ENCODE assay signal across 19 cellular contexts in the genomic region with DNA sequence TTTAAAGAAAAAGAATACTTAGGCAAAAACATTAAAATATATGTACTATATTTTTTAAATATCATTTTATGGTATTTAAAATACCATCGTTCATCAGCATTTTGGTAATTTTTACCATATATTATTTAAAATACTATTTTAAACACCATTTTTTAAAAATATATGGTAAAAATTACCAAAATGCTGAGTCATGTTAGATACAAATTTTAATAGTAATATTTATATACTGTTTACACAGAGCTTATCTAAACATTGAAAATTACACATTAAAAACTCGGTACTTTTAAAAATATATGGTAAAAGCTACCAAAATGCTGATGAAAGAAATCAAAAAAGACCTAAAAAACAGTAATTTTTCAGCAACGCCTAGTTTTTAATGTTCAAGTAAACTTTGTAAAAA.
A peak's percentile ranks its signal among the peaks of the same experiment; 100 is the strongest.
DNase-seq lines count a peak whose midpoint lies in the region; ATAC-seq, FAIRE-seq and TF ChIP-seq lines count a peak whose summit lies in the region.
"Had no signal": no experiment of that assay in that cellular context is flagged by ENCODE, and none has a peak within 500 bp of the region (broad histone marks: within the 10 kb centered on the region; RNA-seq: fewer than 3 reads in every experiment).

No MANE protein-coding gene starts in this region.

- intact Hi-C loops in IMR-90 (cut with micrococcal nuclease) (no loop called here), kidney (cut with DNase I) (no loop called here)

- H3K18ac ChIP-seq in IMR-90 (ENCODE audit: low read depth, low read length) (no peak overlapping the region), H1 (ENCODE audit: extremely low read depth, low read length) (no peak overlapping the region)

- in situ Hi-C loops in IMR-90 (cut with MboI; ENCODE audit: low sequenced_read_pairs): no loop called here

- no peak overlapping the region for H4K5ac ChIP-seq in IMR-90 (ENCODE audit: low read depth, low read length)
- H4K5ac ChIP-seq in H1 (ENCODE audit: insufficient read length, low read depth, low read length): no peak overlapping the region

- no peaks in the 10 kb centered on the region for H3K9me3 ChIP-seq in A549
- peaks cover 6% of the 10 kb centered on the region for H3K9me3 ChIP-seq in IMR-90 (ENCODE audit: control insufficient read depth, insufficient read depth, low read length)
- H3K9me3 ChIP-seq in H1 (ENCODE audit: insufficient read depth in 2 of 2, low read depth in 1 of 2, low read length in 1 of 2): peaks cover 0 to 3% of the 10 kb centered on the region in 2 experiments; a peak in 1 of 4 replicates
- no peaks in the 10 kb centered on the region for H3K9me3 ChIP-seq in kidney (ENCODE audit: control insufficient read depth in 1 of 2, low read length in 2 of 2)

- H2AFZ ChIP-seq in IMR-90 (replicated peaks; ENCODE audit: low read length, poor library complexity) (no peak overlapping the region), H1 (ENCODE audit: low read length) (no peak overlapping the region)
- H2AFZ ChIP-seq: GM23248 had no signal

- H3K14ac ChIP-seq in IMR-90 (replicated peaks; ENCODE audit: low read depth, low read length) (no peak overlapping the region), H1 (ENCODE audit: insufficient read length) (no peak overlapping the region)

- H3K4ac ChIP-seq in IMR-90 (ENCODE audit: low read depth, low read length): no peak overlapping the region
- H3K4ac ChIP-seq in H1 (replicated peaks; ENCODE audit: insufficient read length, low read depth, low read length): no peak overlapping the region

- no peak overlapping the region for H2BK20ac ChIP-seq in IMR-90 (ENCODE audit: low read depth, low read length)
- no peak overlapping the region for H2BK20ac ChIP-seq in H1 (ENCODE audit: low read length)

- no peaks in the 10 kb centered on the region for H3K9me1 ChIP-seq in IMR-90 (ENCODE audit: insufficient read depth, low read length)

- CTCF ChIA-PET in A549 (lab: Yijun Ruan, JAX) (interaction anchor here (0.8 kb wide), 1 partner anchor 10 kb away, joined by 3 read pairs; no protein-coding TSS in a partner anchor), IMR-90 (lab: Yijun Ruan, JAX) (no interaction called here), H1 (lab: Charles Lee; ENCODE audit: partially characterized antibody) (interaction anchor here (2.4 kb wide), 2 partner anchors 8 to 11 kb away, joined by 8 to 11 read pairs; no protein-coding TSS in a partner anchor)

- H2BK12ac ChIP-seq in H1 (ENCODE audit: low read depth, low read length): no peak overlapping the region

- H3K36me3 ChIP-seq in IMR-90 (ENCODE audit: control insufficient read depth, insufficient read depth, low read length) (no peaks in the 10 kb centered on the region), H1 (ENCODE audit: control insufficient read depth in 2 of 4, insufficient read depth in 4 of 4, low read length in 3 of 4) (no peaks in the 10 kb centered on the region), kidney (ENCODE audit: control insufficient read depth in 1 of 2, insufficient read depth in 2 of 2, low read length in 2 of 2) (no peaks in the 10 kb centered on the region)

- H2BK120ac ChIP-seq in IMR-90 (ENCODE audit: low read depth, low read length): no peak overlapping the region
- no peak overlapping the region for H2BK120ac ChIP-seq in H1 (replicated peaks; ENCODE audit: low read depth, low read length)

- no peaks in the 10 kb centered on the region for H3K23me2 ChIP-seq in H1 (ENCODE audit: low read depth, low read length)

- no peaks in the 10 kb centered on the region for H3K27me3 ChIP-seq in IMR-90 (ENCODE audit: control insufficient read depth, insufficient read depth, low read length)
- H3K27me3 ChIP-seq in H1 (replicated peaks in 1 of 4; ENCODE audit: control insufficient read depth in 3 of 4, extremely low read depth in 1 of 4, insufficient read depth in 3 of 4, low read length in 3 of 4): no peaks in the 10 kb centered on the region

- TF ChIP-seq EP300 in A549 (IDR thresholded peaks at IDR 0.05) (no peak), H1 (IDR thresholded peaks at IDR 0.05; ENCODE audit: borderline replicate concordance in 1 of 2, low read depth in 2 of 2, low read length in 2 of 2) (no peak)

- no peak overlapping the region for H2AK5ac ChIP-seq in IMR-90 (ENCODE audit: low read depth, low read length)
- H2AK5ac ChIP-seq in H1 (ENCODE audit: low read depth, low read length): no peak overlapping the region

- H4K20me1 ChIP-seq in IMR-90 (ENCODE audit: insufficient read depth, low read length): no peaks in the 10 kb centered on the region
- H4K20me1 ChIP-seq in H1 (replicated peaks in 1 of 2; ENCODE audit: control insufficient read depth in 1 of 2, insufficient read depth in 2 of 2, low read length in 2 of 2): no peaks in the 10 kb centered on the region

- H3K27ac ChIP-seq in A549 (no peak overlapping the region), IMR-90 (ENCODE audit: insufficient read depth, low read length) (no peak overlapping the region), H1 (ENCODE audit: low read depth, low read length) (no peak overlapping the region), kidney (ENCODE audit: low read depth in 2 of 2, low read length in 2 of 2) (no peak overlapping the region)
- H3K27ac ChIP-seq: GM23248 had no signal

- H3K4me1 ChIP-seq in A549 (no peaks in the 10 kb centered on the region), IMR-90 (ENCODE audit: control insufficient read depth, insufficient read depth, low read length) (no peaks in the 10 kb centered on the region), H1 (replicated peaks in 1 of 4; ENCODE audit: control insufficient read depth in 3 of 4, insufficient read depth in 4 of 4, low read length in 3 of 4) (no peaks in the 10 kb centered on the region), kidney (ENCODE audit: control insufficient read depth in 1 of 2, insufficient read depth in 1 of 2, low read depth in 1 of 2, low read length in 2 of 2) (no peaks in the 10 kb centered on the region)

- no peak for TF ChIP-seq POLR2A in A549 (IDR thresholded peaks at IDR 0.05; ENCODE audit: low read length)
- TF ChIP-seq POLR2A in IMR-90 (IDR thresholded peaks at IDR 0.05; ENCODE audit: low read depth, low read length): no peak
- TF ChIP-seq POLR2A in H1 (IDR thresholded peaks at IDR 0.05; ENCODE audit: control extremely low read depth in 1 of 2, low read depth in 2 of 2, low read length in 2 of 2): no peak

- FAIRE-seq in A549 (lab: Jason Lieb, UNC): no peak
- FAIRE-seq in H1 (lab: Jason Lieb, UNC): no peak
- FAIRE-seq in kidney (lab: Jason Lieb, UNC): peak; percentile 78
- FAIRE-seq: GM12892, GM19239 had no signal

- no peak for TF ChIP-seq CTCF in A549 (IDR thresholded peaks at IDR 0.05)
- TF ChIP-seq CTCF in IMR-90 (conservative IDR thresholded peaks at IDR 0.05; ENCODE audit: low read depth, low read length): no peak
- TF ChIP-seq CTCF in H1 (IDR thresholded peaks at IDR 0.05; ENCODE audit: control extremely low read depth in 1 of 3, insufficient read depth in 1 of 3, low read depth in 1 of 3, low read length in 3 of 3): no peak
- TF ChIP-seq CTCF in kidney (IDR thresholded peaks at IDR 0.05; ENCODE audit: borderline replicate concordance, extremely low read depth, insufficient read depth): no peak

- no peak overlapping the region for H3K23ac ChIP-seq in IMR-90 (ENCODE audit: low read depth, low read length)
- no peak overlapping the region for H3K23ac ChIP-seq in H1 (ENCODE audit: insufficient read length)

- TF ChIP-seq RAD21 in A549 (conservative IDR thresholded peaks at IDR 0.05 in 1 of 2, IDR thresholded peaks at IDR 0.05 in 1 of 2) (no peak), IMR-90 (IDR thresholded peaks at IDR 0.05; ENCODE audit: low read length) (no peak), H1 (IDR thresholded peaks at IDR 0.05 in 1 of 2, conservative IDR thresholded peaks at IDR 0.05 in 1 of 2; ENCODE audit: low read depth in 2 of 2, low read length in 2 of 2) (no peak)

- H3K4me2 ChIP-seq in A549 (no peak overlapping the region), IMR-90 (ENCODE audit: low read depth, low read length) (no peak overlapping the region), H1 (ENCODE audit: insufficient read depth in 1 of 2, low read depth in 2 of 2, low read length in 2 of 2) (no peak overlapping the region)

- no peak overlapping the region for H3K4me3 ChIP-seq in A549
- no peak overlapping the region for H3K4me3 ChIP-seq in IMR-90 (ENCODE audit: insufficient read depth, low read depth, low read length)
- no peak overlapping the region for H3K4me3 ChIP-seq in H1 (ENCODE audit: extremely low read depth in 1 of 4, insufficient read depth in 2 of 4, low read depth in 3 of 4, low read length in 4 of 4)
- no peak overlapping the region for H3K4me3 ChIP-seq in kidney (ENCODE audit: low read length in 2 of 2)
- H3K4me3 ChIP-seq: GM23248 had no signal

- WGBS in A549 (ENCODE audit: missing lambda C conversion rate): 33% methylated on average over 3 of the region's 3 CpGs
- WGBS in IMR-90 (ENCODE audit: extremely low coverage in 2 of 2, insufficient read length in 1 of 2), 2 experiments: no CpG with 5 or more reads among the region's 3 CpGs
- 92% methylated on average over 3 of the region's 3 CpGs; no CpG with 5 or more reads in 1 of the 2 experiments for WGBS in H1 (ENCODE audit: extremely low coverage in 1 of 2, insufficient coverage in 1 of 2, insufficient read length in 1 of 2, insufficient replicate concordance in 2 of 2, low coverage in 1 of 2, low lambda C conversion rate in 2 of 2, missing lambda C conversion rate in 1 of 2), 2 experiments

- H4K8ac ChIP-seq in IMR-90 (ENCODE audit: low read depth in 2 of 2, low read length in 2 of 2) (no peak overlapping the region), H1 (ENCODE audit: extremely low read depth, insufficient read depth, low read length) (no peak overlapping the region)

- no peak for DNase-seq in A549 (ENCODE audit: low read depth in 1 of 2, low spot score in 1 of 2)
- no peak for DNase-seq in IMR-90
- no peak for DNase-seq in H1 (ENCODE audit: low read depth in 1 of 2, low spot score in 2 of 2)
- DNase-seq in kidney: no peak
- no peak for DNase-seq in activated gamma-delta T cell treated with Interleukin-2 at 50 U/mL for 16 hours
- no peak for DNase-seq in activated naive CD4-positive, alpha-beta T cell treated with Interleukin-2 at 50 U/mL for 16 hours
- DNase-seq: 8988T; C1 segment of cervical spinal cord; Calu3; CD4-positive, alpha-beta memory T cell; COR-L47; DMS53; DMS79 treated with DMSO at 0.1 percent for 48 hours; GM23248; H9 had no signal

- H3K9ac ChIP-seq in IMR-90 (ENCODE audit: low read depth, low read length): no peak overlapping the region
- no peak overlapping the region for H3K9ac ChIP-seq in H1 (replicated peaks in 1 of 4; ENCODE audit: extremely low read depth in 1 of 4, low read depth in 3 of 4, low read length in 3 of 4)
- H3K9ac ChIP-seq in kidney (ENCODE audit: low read length in 2 of 2): no peak overlapping the region
- H3K9ac ChIP-seq: GM23248 had no signal

- no peak overlapping the region for H4K91ac ChIP-seq in IMR-90 (ENCODE audit: insufficient read depth, low read depth, low read length)
- no peak overlapping the region for H4K91ac ChIP-seq in H1 (replicated peaks; ENCODE audit: insufficient read length, low read length)

- H2BK15ac ChIP-seq in IMR-90 (ENCODE audit: low read depth, low read length) (no peak overlapping the region), H1 (ENCODE audit: low read length) (no peak overlapping the region)

- POLR2A ChIA-PET in A549 (lab: Yijun Ruan, JAX) (no interaction called here), IMR-90 (lab: Charles Lee; ENCODE audit: unreplicated experiment) (interaction anchor here (0.6 kb wide), 1 partner anchor 1970 kb away, joined by 3 read pairs; no protein-coding TSS in a partner anchor), H1 (lab: Charles Lee; ENCODE audit: partially characterized antibody) (no interaction called here)

- H2BK5ac ChIP-seq in IMR-90 (ENCODE audit: low read depth, low read length, poor library complexity, severe bottlenecking): no peak overlapping the region
- no peak overlapping the region for H2BK5ac ChIP-seq in H1 (ENCODE audit: low read depth, low read length)

- no peaks in the 10 kb centered on the region for H3K79me2 ChIP-seq in H1 (ENCODE audit: control insufficient read depth in 1 of 2, insufficient read depth in 2 of 2, low read length in 2 of 2)

- ATAC-seq in A549 (no peak), IMR-90 (ENCODE audit: low read depth) (no peak), GM18867 (IDR thresholded peaks at IDR 0.05; ENCODE audit: unreplicated experiment) (no peak)
- ATAC-seq: HCT116 had no signal

- BruUV-seq in IMR-90 (replicated peaks; lab: Mats Ljungman, UMichigan): no TSS peak

- H3K79me1 ChIP-seq in IMR-90 (ENCODE audit: low read depth in 1 of 2, low read length in 2 of 2): no peaks in the 10 kb centered on the region
- H3K79me1 ChIP-seq in H1 (ENCODE audit: low read depth, low read length): no peaks in the 10 kb centered on the region

- dilution Hi-C loops in IMR-90 (cut with HindIII; ENCODE audit: low sequenced_read_pairs, unreplicated experiment): no loop called here

- H3K56ac ChIP-seq in IMR-90 (ENCODE audit: extremely low read depth, insufficient read depth, low read length) (no peak overlapping the region), H1 (replicated peaks; ENCODE audit: insufficient read length, low read depth, low read length) (no peak overlapping the region)

- no peak overlapping the region for H2AK9ac ChIP-seq in IMR-90 (replicated peaks; ENCODE audit: low read depth, low read length, poor library complexity)
